12 cellular contexts compared by ENCODE assay signal in the genomic region with DNA sequence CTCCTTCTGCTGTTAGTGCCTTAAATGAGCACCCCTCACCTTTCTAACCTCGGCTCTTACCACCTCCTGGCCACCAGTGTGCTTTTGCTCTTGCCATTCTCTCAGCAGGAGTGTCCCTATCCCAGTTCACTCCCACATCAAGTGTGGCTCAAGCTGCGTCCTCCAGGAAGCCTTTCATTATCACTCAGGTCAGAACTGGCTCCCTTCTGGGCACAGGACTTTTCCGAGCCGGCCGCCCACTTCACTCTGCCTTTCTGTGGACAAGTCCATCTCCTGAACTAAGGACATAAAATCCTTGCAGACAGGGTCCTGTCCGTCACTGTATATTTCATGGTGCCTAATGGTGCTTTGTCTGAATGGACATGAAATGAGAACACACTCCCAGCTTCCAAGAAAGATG. TPM values are rescaled to one million over a fixed set of nuclear protein-coding genes. Genes with fewer than 3 reads are reported as not detected.
A peak's percentile ranks its signal among the peaks of the same experiment; 100 is the strongest.
DNase-seq lines count a peak whose midpoint lies in the region; ATAC-seq and TF ChIP-seq lines count a peak whose summit lies in the region.
"Had no signal": no experiment of that assay in that cellular context is flagged by ENCODE, and none has a peak within 500 bp of the region (broad histone marks: within the 10 kb centered on the region; RNA-seq: fewer than 3 reads in every experiment).

No MANE protein-coding gene starts in this region.

- no peaks in the 10 kb centered on the region for H4K20me1 ChIP-seq in fibroblast of lung (ENCODE audit: control insufficient read depth, extremely low read depth, insufficient read depth, low read length)

- H3K79me2 ChIP-seq in fibroblast of lung (ENCODE audit: control insufficient read depth, insufficient read depth, low read length): no peaks in the 10 kb centered on the region

- H3K4me3 Mint-ChIP-seq in activated CD8-positive, alpha-beta memory T cell treated with anti-CD3 and anti-CD28 coated beads, Interleukin-2, amount 10 ng/mL, durations not matched to agents 7 days and 5 days: no peak overlapping the region
- no peak overlapping the region for H3K4me3 Mint-ChIP-seq in T-cell
- H3K4me3 Mint-ChIP-seq in stimulated activated effector memory CD8-positive, alpha-beta T cell treated with anti-CD3 and anti-CD28 coated beads, Interleukin-12 subunit alpha, Interleukin-12 subunit beta, amount 100 ng/mL, for 72 hours: no peak overlapping the region

- no peak for DNase-seq in activated CD8-positive, alpha-beta memory T cell treated with anti-CD3 and anti-CD28 coated beads, Interleukin-2, amount 10 ng/mL, durations not matched to agents 7 days and 5 days
- DNase-seq in activated CD8-positive, alpha-beta memory T cell treated with anti-CD3 and anti-CD28 coated beads, Interleukin-2, amount 50 U/mL, for 48 hours: no peak
- no peak for DNase-seq in T-cell
- DNase-seq in fibroblast of lung (ENCODE audit: low read depth in 2 of 2): no peak
- no peak for DNase-seq in stimulated activated effector memory CD8-positive, alpha-beta T cell treated with anti-CD3 and anti-CD28 coated beads, Interleukin-12 subunit alpha, Interleukin-12 subunit beta, amount 100 ng/mL, for 72 hours (ENCODE audit: low spot score in 2 of 2)
- no peak for DNase-seq in NCI-H1092 treated with DMSO at 0.1 percent for 48 hours (lab: John Stamatoyannopoulos, UW)
- DNase-seq in NCI-H1436 treated with DMSO at 0.1 percent for 48 hours (lab: John Stamatoyannopoulos, UW): no peak
- DNase-seq: colonic mucosa, NCI-H2081 treated with DMSO at 0.1 percent for 48 hours, trophoblast cell had no signal

- no peak overlapping the region for H3K9ac ChIP-seq in fibroblast of lung (ENCODE audit: insufficient read depth, low read length)

- H3K4me3 ChIP-seq in fibroblast of lung (replicated peaks in 1 of 4; ENCODE audit: control extremely low read depth in 1 of 4, insufficient read depth in 1 of 4, low read depth in 3 of 4, low read length in 4 of 4): no peak overlapping the region
- H3K4me3 ChIP-seq: colonic mucosa had no signal

- no peaks in the 10 kb centered on the region for H3K9me3 Mint-ChIP-seq in activated CD8-positive, alpha-beta memory T cell treated with anti-CD3 and anti-CD28 coated beads, Interleukin-2, amount 10 ng/mL, durations not matched to agents 7 days and 5 days (ENCODE audit: low read depth)
- H3K9me3 Mint-ChIP-seq in T-cell: no peaks in the 10 kb centered on the region
- H3K9me3 Mint-ChIP-seq in stimulated activated effector memory CD8-positive, alpha-beta T cell treated with anti-CD3 and anti-CD28 coated beads, Interleukin-12 subunit alpha, Interleukin-12 subunit beta, amount 100 ng/mL, for 72 hours: no peaks in the 10 kb centered on the region

- peak overlapping the region; percentile 19 for H3K27ac ChIP-seq in fibroblast of lung (ENCODE audit: insufficient read depth, low read length)
- H3K27ac ChIP-seq: colonic mucosa, VCaP had no signal

- CTCF ChIA-PET in activated CD8-positive, alpha-beta memory T cell treated with anti-CD3 and anti-CD28 coated beads, Interleukin-2, amount 10 ng/mL, durations not matched to agents 7 days and 5 days (lab: Charles Lee): interaction anchor here (0.9 to 1.0 kb wide), 2 partner anchors 17 to 227 kb away, joined by 3 read pairs; no protein-coding TSS in a partner anchor
- CTCF ChIA-PET in T-cell (lab: Charles Lee): no interaction called here

- ATAC-seq in activated CD8-positive, alpha-beta memory T cell treated with anti-CD3 and anti-CD28 coated beads, Interleukin-2, amount 10 ng/mL, durations not matched to agents 7 days and 5 days: no peak
- ATAC-seq in T-cell (replicated peaks in 1 of 4): no peak
- ATAC-seq in stimulated activated effector memory CD8-positive, alpha-beta T cell treated with anti-CD3 and anti-CD28 coated beads, Interleukin-12 subunit alpha, Interleukin-12 subunit beta, amount 100 ng/mL, for 72 hours: no peak
- ATAC-seq in HG03442 (IDR thresholded peaks at IDR 0.05; ENCODE audit: unreplicated experiment): no peak

- peaks cover 44% of the 10 kb centered on the region for H3K4me1 Mint-ChIP-seq in activated CD8-positive, alpha-beta memory T cell treated with anti-CD3 and anti-CD28 coated beads, Interleukin-2, amount 10 ng/mL, durations not matched to agents 7 days and 5 days
- peaks cover 30 to 39% (median 36%) of the 10 kb centered on the region in 3 donors for H3K4me1 Mint-ChIP-seq in T-cell
- peaks cover 33% of the 10 kb centered on the region for H3K4me1 Mint-ChIP-seq in stimulated activated effector memory CD8-positive, alpha-beta T cell treated with anti-CD3 and anti-CD28 coated beads, Interleukin-12 subunit alpha, Interleukin-12 subunit beta, amount 100 ng/mL, for 72 hours

- POLR2A ChIA-PET in T-cell (lab: Charles Lee): interaction anchor here in 1 of 2 donors (0.5 kb wide), 1 partner anchor 263 kb away, joined by 3 read pairs; no protein-coding TSS in a partner anchor

- TF ChIP-seq CTCF in fibroblast of lung (conservative IDR thresholded peaks at IDR 0.05 in 1 of 2, IDR thresholded peaks at IDR 0.05 in 1 of 2; ENCODE audit: low read depth in 1 of 2, low read length in 2 of 2): no peak

- H3K36me3 ChIP-seq in fibroblast of lung (ENCODE audit: control insufficient read depth, insufficient read depth, low read length): peaks cover 15% of the 10 kb centered on the region

- H3K27me3 ChIP-seq in fibroblast of lung (ENCODE audit: control insufficient read depth, insufficient read depth, low read length): no peaks in the 10 kb centered on the region
- H3K27me3 ChIP-seq: colonic mucosa had no signal

- no peaks in the 10 kb centered on the region for H3K27me3 Mint-ChIP-seq in activated CD8-positive, alpha-beta memory T cell treated with anti-CD3 and anti-CD28 coated beads, Interleukin-2, amount 10 ng/mL, durations not matched to agents 7 days and 5 days
- no peaks in the 10 kb centered on the region for H3K27me3 Mint-ChIP-seq in T-cell

- peaks cover 25% of the 10 kb centered on the region for H3K36me3 Mint-ChIP-seq in activated CD8-positive, alpha-beta memory T cell treated with anti-CD3 and anti-CD28 coated beads, Interleukin-2, amount 10 ng/mL, durations not matched to agents 7 days and 5 days
- H3K36me3 Mint-ChIP-seq in T-cell: peaks cover 31% of the 10 kb centered on the region
- peaks cover 56% of the 10 kb centered on the region for H3K36me3 Mint-ChIP-seq in stimulated activated effector memory CD8-positive, alpha-beta T cell treated with anti-CD3 and anti-CD28 coated beads, Interleukin-12 subunit alpha, Interleukin-12 subunit beta, amount 100 ng/mL, for 72 hours

- peak overlapping the region; percentile 55 for H3K27ac Mint-ChIP-seq in activated CD8-positive, alpha-beta memory T cell treated with anti-CD3 and anti-CD28 coated beads, Interleukin-2, amount 10 ng/mL, durations not matched to agents 7 days and 5 days
- H3K27ac Mint-ChIP-seq in T-cell: peak overlapping the region; percentile 64 to 67
- H3K27ac Mint-ChIP-seq in stimulated activated effector memory CD8-positive, alpha-beta T cell treated with anti-CD3 and anti-CD28 coated beads, Interleukin-12 subunit alpha, Interleukin-12 subunit beta, amount 100 ng/mL, for 72 hours: peak overlapping the region; percentile 87

- peaks cover 18% of the 10 kb centered on the region for H3K4me1 ChIP-seq in fibroblast of lung (ENCODE audit: control insufficient read depth, extremely low read depth, insufficient read depth, low read length)
- H3K4me1 ChIP-seq: colonic mucosa had no signal

- no peaks in the 10 kb centered on the region for H3K9me3 ChIP-seq in fibroblast of lung (ENCODE audit: control insufficient read depth, insufficient read depth, low read depth, low read length)
- H3K9me3 ChIP-seq: colonic mucosa had no signal

- H2AFZ ChIP-seq in fibroblast of lung (ENCODE audit: low read length): no peak overlapping the region

- H3K4me2 ChIP-seq in fibroblast of lung (ENCODE audit: extremely low read depth, insufficient read depth, low read length): no peak overlapping the region

RNA-seq across cellular contexts. Expression of a gene that starts 15.6 kb away (rescaled TPM):
- 10 to 100 TPM; 32.7 to 36.9 TPM for total RNA-seq in activated CD8-positive, alpha-beta memory T cell treated with anti-CD3 and anti-CD28 coated beads, Interleukin-2, amount 10 ng/mL, durations not matched to agents 7 days and 5 days
- total RNA-seq in T-cell (10 to 100 TPM; 31.2 to 43.0 (median 40.4) TPM), fibroblast of lung (15.2 and 20.8 TPM in 2 replicates)
- 48.0 and 54.8 TPM in 2 replicates for polyA plus RNA-seq in fibroblast of lung
- 38.2 and 39.0 TPM in 2 replicates for polyA plus RNA-seq in fibroblast of lung (2012)
- 147 and 217 TPM in 2 replicates for polyA minus RNA-seq in fibroblast of lung (ENCODE audit: low replicate concordance)

RNA-seq across cellular contexts. Expression of a gene that starts 15.8 kb away (rescaled TPM):
- 10 to 100 TPM; 67.0 to 76.8 TPM for total RNA-seq in activated CD8-positive, alpha-beta memory T cell treated with anti-CD3 and anti-CD28 coated beads, Interleukin-2, amount 10 ng/mL, durations not matched to agents 7 days and 5 days
- total RNA-seq in T-cell: 10 to 100 TPM; 65.2 to 87.0 (median 80.2) TPM
- 85.3 and 101 TPM in 2 replicates for total RNA-seq in fibroblast of lung
- polyA plus RNA-seq in fibroblast of lung: 57.4 and 67.8 TPM in 2 replicates
- polyA plus RNA-seq in fibroblast of lung (2012): 36.4 and 48.2 TPM in 2 replicates
- 124 and 152 TPM in 2 replicates for polyA minus RNA-seq in fibroblast of lung (ENCODE audit: low replicate concordance)

RNA-seq across cellular contexts. Expression of a gene that starts 41.6 kb away (rescaled TPM):
- total RNA-seq in activated CD8-positive, alpha-beta memory T cell treated with anti-CD3 and anti-CD28 coated beads, Interleukin-2, amount 10 ng/mL, durations not matched to agents 7 days and 5 days: 100 to 1,000 TPM; 131 to 180 TPM
- total RNA-seq in T-cell (10 to 100 TPM; 65.0 to 95.3 (median 84.4) TPM), fibroblast of lung (71.7 and 121 TPM in 2 replicates)
- 109 and 114 TPM in 2 replicates for polyA plus RNA-seq in fibroblast of lung
- polyA plus RNA-seq in fibroblast of lung (2012): 69.2 and 75.6 TPM in 2 replicates
- 33.7 and 41.9 TPM in 2 replicates for polyA minus RNA-seq in fibroblast of lung (ENCODE audit: low replicate concordance)

RNA-seq across cellular contexts. Expression of a gene that starts 55.2 kb away (rescaled TPM):
- 100 to 1,000 TPM; 170 to 182 TPM for total RNA-seq in activated CD8-positive, alpha-beta memory T cell treated with anti-CD3 and anti-CD28 coated beads, Interleukin-2, amount 10 ng/mL, durations not matched to agents 7 days and 5 days
- total RNA-seq in T-cell: 100 to 1,000 TPM; 200 to 254 (median 203) TPM
- total RNA-seq in fibroblast of lung: 39.8 and 49.4 TPM in 2 replicates
- polyA plus RNA-seq in fibroblast of lung: 65.0 and 102 TPM in 2 replicates
- 65.1 and 91.1 TPM in 2 replicates for polyA plus RNA-seq in fibroblast of lung (2012)
- 338 and 339 TPM in 2 replicates for polyA minus RNA-seq in fibroblast of lung (ENCODE audit: low replicate concordance)
